Comparison of ENCODE assay signal across 22 cellular contexts in genomic region chr7:158695056-158695455, GRCh38.
"Had no signal": no experiment of that assay in that cellular context is flagged by ENCODE, and none has a peak within 500 bp of the region (broad histone marks: within the 10 kb centered on the region; RNA-seq: fewer than 3 reads in every experiment).

No MANE protein-coding gene starts in this region.

- DNase-seq: activated B cell treated with CpG ODN at 0.5 μM for 24 hours; activated CD4-positive, alpha-beta T cell treated with anti-CD3 and anti-CD28 coated beads, Interleukin-2, amount 50 U/mL, for 4 hours; activated gamma-delta T cell; activated T-cell treated with anti-CD3 and anti-CD28 coated beads, Interleukin-2, amount 50 U/mL, for 4 hours; body of pancreas; effector memory CD4-positive, alpha-beta T cell; foreskin melanocyte; kidney glomerular epithelial cell; left lung; naive thymus-derived CD8-positive, alpha-beta T cell; sigmoid colon; SK-N-SH; stimulated activated CD4-positive, alpha-beta T cell treated with anti-CD3 and anti-CD28 coated beads, Interleukin-15, amount 100 ng/mL, for 24 hours; stimulated activated CD4-positive, alpha-beta T cell treated with anti-CD3 and anti-CD28 coated beads, Interleukin-2, amount 100 ng/mL, for 48 hours; stimulated activated CD8-positive, alpha-beta memory T cell treated with anti-CD3 and anti-CD28 coated beads, Interleukin-4, amount 100 ng/mL, for 48 hours; stimulated activated naive CD4-positive, alpha-beta T cell treated with Interleukin-2 at 50 U/mL for 16 hours had no signal

- H3K27me3 Mint-ChIP-seq: activated B cell treated with CpG ODN at 0.5 μM for 24 hours; activated naive CD4-positive, alpha-beta T cell treated with anti-CD3 and anti-CD28 coated beads, Interleukin-2, amount 50 U/mL, for 24 hours; naive thymus-derived CD8-positive, alpha-beta T cell; type B pancreatic cell had no signal

- H3K4me3 Mint-ChIP-seq: activated B cell treated with CpG ODN at 0.5 μM for 24 hours; activated naive CD4-positive, alpha-beta T cell treated with anti-CD3 and anti-CD28 coated beads, Interleukin-2, amount 50 U/mL, for 24 hours; activated T-cell treated with anti-CD3 and anti-CD28 coated beads, Interleukin-2, amount 50 U/mL, for 4 hours; mesothelial cell of epicardium; naive thymus-derived CD8-positive, alpha-beta T cell; type B pancreatic cell had no signal

- H3K4me1 Mint-ChIP-seq: mesothelial cell of epicardium had no signal

- H3K27me3 ChIP-seq: body of pancreas, left lung, sigmoid colon, vagina had no signal

- H3K9ac ChIP-seq: SK-N-SH had no signal

- H3K4me2 ChIP-seq: SK-N-SH, smooth muscle cell had no signal

- H3K27ac ChIP-seq: left lung, vagina had no signal

- H3K27ac Mint-ChIP-seq: activated B cell treated with CpG ODN at 0.5 μM for 24 hours; activated naive CD4-positive, alpha-beta T cell treated with anti-CD3 and anti-CD28 coated beads, Interleukin-2, amount 50 U/mL, for 24 hours; mesothelial cell of epicardium had no signal

- H3K9me3 Mint-ChIP-seq: activated B cell treated with CpG ODN at 0.5 μM for 24 hours; activated naive CD4-positive, alpha-beta T cell treated with anti-CD3 and anti-CD28 coated beads, Interleukin-2, amount 50 U/mL, for 24 hours; activated T-cell treated with anti-CD3 and anti-CD28 coated beads, Interleukin-2, amount 50 U/mL, for 4 hours; mesothelial cell of epicardium; naive thymus-derived CD8-positive, alpha-beta T cell; type B pancreatic cell had no signal

- H3K9me3 ChIP-seq: body of pancreas, left lung, sigmoid colon, SK-N-SH, thoracic aorta, vagina had no signal
